In the genomic region with DNA sequence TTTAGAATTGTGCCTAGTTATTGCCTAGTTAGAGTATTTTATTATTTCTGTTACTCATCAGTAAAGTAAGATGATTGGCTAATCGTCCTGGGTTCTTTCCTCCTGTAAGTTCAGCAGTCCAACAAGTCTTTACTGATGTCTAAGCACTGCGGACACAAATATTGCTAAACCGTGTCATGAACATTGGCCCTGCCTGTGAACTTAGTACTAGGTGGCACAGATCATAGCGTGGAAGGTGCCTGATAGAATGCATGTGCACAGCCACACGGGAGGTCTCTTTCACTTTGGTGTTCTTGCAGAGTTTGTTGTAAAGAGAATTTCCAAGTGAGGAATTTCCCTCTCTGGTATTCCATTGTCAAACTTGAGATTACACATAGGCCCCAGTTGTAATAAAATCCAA, we compare ENCODE assay signal across 1 cellular context.
TF ChIP-seq lines count a peak whose summit lies in the region.

No MANE protein-coding gene starts in this region.

TF ChIP-seq in HepG2, 621 proteins besides CTCF, POLR2A, EP300 and RAD21 (continued from another document and continues in another):
- no peak for TF ChIP-seq IRF1 (CRISPR knock-in tag; IDR thresholded peaks at IDR 0.05; ENCODE audit: low read depth)
- peak; percentile 92 for TF ChIP-seq MED1 (CRISPR knock-in tag; IDR thresholded peaks at IDR 0.05)
- TF ChIP-seq ZBTB14 (CRISPR knock-in tag; IDR thresholded peaks at IDR 0.05) = no peak
- TF ChIP-seq, protein P1, sequence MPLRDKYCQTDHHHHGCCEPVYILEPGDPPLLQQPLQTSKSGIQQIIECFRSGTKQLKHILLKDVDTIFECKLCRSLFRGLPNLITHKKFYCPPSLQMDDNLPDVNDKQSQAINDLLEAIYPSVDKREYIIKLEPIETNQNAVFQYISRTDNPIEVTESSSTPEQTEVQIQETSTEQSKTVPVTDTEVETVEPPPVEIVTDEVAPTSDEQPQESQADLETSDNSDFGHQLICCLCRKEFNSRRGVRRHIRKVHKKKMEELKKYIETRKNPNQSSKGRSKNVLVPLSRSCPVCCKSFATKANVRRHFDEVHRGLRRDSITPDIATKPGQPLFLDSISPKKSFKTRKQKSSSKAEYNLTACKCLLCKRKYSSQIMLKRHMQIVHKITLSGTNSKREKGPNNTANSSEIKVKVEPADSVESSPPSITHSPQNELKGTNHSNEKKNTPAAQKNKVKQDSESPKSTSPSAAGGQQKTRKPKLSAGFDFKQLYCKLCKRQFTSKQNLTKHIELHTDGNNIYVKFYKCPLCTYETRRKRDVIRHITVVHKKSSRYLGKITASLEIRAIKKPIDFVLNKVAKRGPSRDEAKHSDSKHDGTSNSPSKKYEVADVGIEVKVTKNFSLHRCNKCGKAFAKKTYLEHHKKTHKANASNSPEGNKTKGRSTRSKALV (CRISPR knock-in tag; IDR thresholded peaks at IDR 0.05) = no peak
- TF ChIP-seq RFX3 (CRISPR knock-in tag; IDR thresholded peaks at IDR 0.05) = no peak
- TF ChIP-seq ZNF549 (CRISPR knock-in tag; IDR thresholded peaks at IDR 0.05) = no peak
- no peak for TF ChIP-seq XBP1 (CRISPR knock-in tag; IDR thresholded peaks at IDR 0.05)
- peak; percentile 62; the same call in 1 of the 2 replicates for TF ChIP-seq ZNF441 (CRISPR knock-in tag; IDR thresholded peaks at IDR 0.05; ENCODE audit: borderline replicate concordance)
- no peak for TF ChIP-seq MYNN (CRISPR knock-in tag; IDR thresholded peaks at IDR 0.05; ENCODE audit: low read depth)
- TF ChIP-seq ZNF576 (CRISPR knock-in tag; IDR thresholded peaks at IDR 0.05) = no peak
- TF ChIP-seq ZNF710 (CRISPR knock-in tag; IDR thresholded peaks at IDR 0.05; ENCODE audit: borderline replicate concordance) = peak; percentile 75; the same call in 1 of the 2 replicates
- no peak for TF ChIP-seq KLF6 (CRISPR knock-in tag; IDR thresholded peaks at IDR 0.05)
- no peak for TF ChIP-seq BRD4 (CRISPR knock-in tag; IDR thresholded peaks at IDR 0.05)
- TF ChIP-seq MTA1 (CRISPR knock-in tag; IDR thresholded peaks at IDR 0.05; ENCODE audit: borderline replicate concordance) = no peak
- TF ChIP-seq ZNF160 (CRISPR knock-in tag; IDR thresholded peaks at IDR 0.05) = no peak; the same call in 1 of the 2 replicates
- peak; percentile 35; the same call in 1 of the 2 replicates for TF ChIP-seq KAT8 (CRISPR knock-in tag; IDR thresholded peaks at IDR 0.05)
- TF ChIP-seq ZNF703 (CRISPR knock-in tag; IDR thresholded peaks at IDR 0.05; ENCODE audit: borderline replicate concordance) = no peak
- no peak for TF ChIP-seq ZNF747 (CRISPR knock-in tag; IDR thresholded peaks at IDR 0.05; ENCODE audit: borderline replicate concordance)
- no peak for TF ChIP-seq PREB (CRISPR knock-in tag; IDR thresholded peaks at IDR 0.05)
- TF ChIP-seq ZXDC (CRISPR knock-in tag; IDR thresholded peaks at IDR 0.05) = no peak
- TF ChIP-seq ZNF101 (CRISPR knock-in tag; IDR thresholded peaks at IDR 0.05; ENCODE audit: borderline replicate concordance, low read depth) = no peak
- no peak for TF ChIP-seq SRY (CRISPR knock-in tag; IDR thresholded peaks at IDR 0.05)
- TF ChIP-seq SIN3A (IDR thresholded peaks at IDR 0.05; ENCODE audit: borderline replicate concordance, low read depth, low read length) = no peak
- no peak for TF ChIP-seq MED13 (CRISPR knock-in tag; IDR thresholded peaks at IDR 0.05)
- TF ChIP-seq ZNF121 (CRISPR knock-in tag; IDR thresholded peaks at IDR 0.05) = peak; percentile 43; the same call in 1 of the 2 replicates
- TF ChIP-seq TEF (CRISPR knock-in tag; IDR thresholded peaks at IDR 0.05) = no peak
- 0 out of 2 replicates have a peak, but pooled peaks have one; percentile 63 for TF ChIP-seq JUND (CRISPR knock-in tag; IDR thresholded peaks at IDR 0.05)
- TF ChIP-seq ZNF768 (CRISPR knock-in tag; IDR thresholded peaks at IDR 0.05) = no peak
- no peak for TF ChIP-seq ZNF354B (CRISPR knock-in tag; IDR thresholded peaks at IDR 0.05)
- TF ChIP-seq, protein P2, sequence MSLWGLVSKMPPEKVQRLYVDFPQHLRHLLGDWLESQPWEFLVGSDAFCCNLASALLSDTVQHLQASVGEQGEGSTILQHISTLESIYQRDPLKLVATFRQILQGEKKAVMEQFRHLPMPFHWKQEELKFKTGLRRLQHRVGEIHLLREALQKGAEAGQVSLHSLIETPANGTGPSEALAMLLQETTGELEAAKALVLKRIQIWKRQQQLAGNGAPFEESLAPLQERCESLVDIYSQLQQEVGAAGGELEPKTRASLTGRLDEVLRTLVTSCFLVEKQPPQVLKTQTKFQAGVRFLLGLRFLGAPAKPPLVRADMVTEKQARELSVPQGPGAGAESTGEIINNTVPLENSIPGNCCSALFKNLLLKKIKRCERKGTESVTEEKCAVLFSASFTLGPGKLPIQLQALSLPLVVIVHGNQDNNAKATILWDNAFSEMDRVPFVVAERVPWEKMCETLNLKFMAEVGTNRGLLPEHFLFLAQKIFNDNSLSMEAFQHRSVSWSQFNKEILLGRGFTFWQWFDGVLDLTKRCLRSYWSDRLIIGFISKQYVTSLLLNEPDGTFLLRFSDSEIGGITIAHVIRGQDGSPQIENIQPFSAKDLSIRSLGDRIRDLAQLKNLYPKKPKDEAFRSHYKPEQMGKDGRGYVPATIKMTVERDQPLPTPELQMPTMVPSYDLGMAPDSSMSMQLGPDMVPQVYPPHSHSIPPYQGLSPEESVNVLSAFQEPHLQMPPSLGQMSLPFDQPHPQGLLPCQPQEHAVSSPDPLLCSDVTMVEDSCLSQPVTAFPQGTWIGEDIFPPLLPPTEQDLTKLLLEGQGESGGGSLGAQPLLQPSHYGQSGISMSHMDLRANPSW (CRISPR knock-in tag; IDR thresholded peaks at IDR 0.05; ENCODE audit: borderline replicate concordance) = peak; percentile 68; the same call in 1 of the 2 replicates
- TF ChIP-seq CENPT (CRISPR knock-in tag; IDR thresholded peaks at IDR 0.05; ENCODE audit: low read depth) = no peak
- peak; percentile 65; the same call in 1 of the 2 replicates for TF ChIP-seq SMYD3 (CRISPR knock-in tag; IDR thresholded peaks at IDR 0.05)
- no peak for TF ChIP-seq ZNF567 (CRISPR knock-in tag; IDR thresholded peaks at IDR 0.05; ENCODE audit: borderline replicate concordance)
- TF ChIP-seq ZNF335 (CRISPR knock-in tag; IDR thresholded peaks at IDR 0.05) = no peak
- TF ChIP-seq ZNF292 (CRISPR knock-in tag; IDR thresholded peaks at IDR 0.05; ENCODE audit: borderline replicate concordance, low read depth) = peak; percentile 53; the same call in 1 of the 2 replicates
- TF ChIP-seq, protein P3, sequence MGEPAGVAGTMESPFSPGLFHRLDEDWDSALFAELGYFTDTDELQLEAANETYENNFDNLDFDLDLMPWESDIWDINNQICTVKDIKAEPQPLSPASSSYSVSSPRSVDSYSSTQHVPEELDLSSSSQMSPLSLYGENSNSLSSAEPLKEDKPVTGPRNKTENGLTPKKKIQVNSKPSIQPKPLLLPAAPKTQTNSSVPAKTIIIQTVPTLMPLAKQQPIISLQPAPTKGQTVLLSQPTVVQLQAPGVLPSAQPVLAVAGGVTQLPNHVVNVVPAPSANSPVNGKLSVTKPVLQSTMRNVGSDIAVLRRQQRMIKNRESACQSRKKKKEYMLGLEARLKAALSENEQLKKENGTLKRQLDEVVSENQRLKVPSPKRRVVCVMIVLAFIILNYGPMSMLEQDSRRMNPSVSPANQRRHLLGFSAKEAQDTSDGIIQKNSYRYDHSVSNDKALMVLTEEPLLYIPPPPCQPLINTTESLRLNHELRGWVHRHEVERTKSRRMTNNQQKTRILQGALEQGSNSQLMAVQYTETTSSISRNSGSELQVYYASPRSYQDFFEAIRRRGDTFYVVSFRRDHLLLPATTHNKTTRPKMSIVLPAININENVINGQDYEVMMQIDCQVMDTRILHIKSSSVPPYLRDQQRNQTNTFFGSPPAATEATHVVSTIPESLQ (CRISPR knock-in tag; conservative IDR thresholded peaks at IDR 0.05) = no peak
- TF ChIP-seq ATM (IDR thresholded peaks at IDR 0.05; ENCODE audit: borderline replicate concordance) = no peak
- no peak for TF ChIP-seq FOXO4 (CRISPR knock-in tag; conservative IDR thresholded peaks at IDR 0.05)
- no peak for TF ChIP-seq FUBP1 (CRISPR knock-in tag; IDR thresholded peaks at IDR 0.05; ENCODE audit: borderline replicate concordance)
- TF ChIP-seq ZNF570 (CRISPR knock-in tag; IDR thresholded peaks at IDR 0.05; ENCODE audit: borderline replicate concordance) = no peak
